ENCODE assay signal across 13 cellular contexts in genomic region chr11:2725367-2726300, GRCh38. TPM values are rescaled to one million over a fixed set of nuclear protein-coding genes. Genes with fewer than 3 reads are reported as not detected.
DNase-seq lines count a peak whose midpoint lies in the region; ATAC-seq and TF ChIP-seq lines count a peak whose summit lies in the region.
"Had no signal": no experiment of that assay in that cellular context is flagged by ENCODE, and none has a peak within 500 bp of the region (broad histone marks: within the 10 kb centered on the region; RNA-seq: fewer than 3 reads in every experiment).

No MANE protein-coding gene starts in this region.

- peak; percentile 58 for ATAC-seq in Right ventricle myocardium inferior

- H3K4me3 ChIP-seq in vagina (no peak overlapping the region), SK-N-SH (ENCODE audit: low read depth in 2 of 2, low read length in 1 of 2) (no peak overlapping the region)
- H3K4me3 ChIP-seq: PC-9, suprapubic skin had no signal

- WGBS in SK-N-SH (ENCODE audit: low lambda C conversion rate), result 69% methylated on average over 6 of the region's 27 CpGs

- H3K9ac ChIP-seq in SK-N-SH, result no peak overlapping the region

- peak overlapping the region; percentile 67 for H3K27ac ChIP-seq in vagina
- H3K27ac ChIP-seq in SK-N-SH (ENCODE audit: low read depth in 2 of 2, low read length in 1 of 2), result no peak overlapping the region
- H3K27ac ChIP-seq: PC-9, suprapubic skin had no signal

- H3K79me2 ChIP-seq in SK-N-SH (ENCODE audit: insufficient read depth), result no peaks in the 10 kb centered on the region

- H3K9me3 ChIP-seq in vagina, result no peaks in the 10 kb centered on the region
- no peaks in the 10 kb centered on the region for H3K9me3 ChIP-seq in SK-N-SH
- H3K9me3 ChIP-seq: suprapubic skin had no signal

- no peaks in the 10 kb centered on the region for H4K20me1 ChIP-seq in SK-N-SH (ENCODE audit: insufficient read depth)

- CTCF ChIA-PET in SK-N-SH (lab: Yijun Ruan, JAX), result interaction anchor here (0.7 to 3.4 kb wide), 5 partner anchors 8 to 193 kb away, joined by 3 to 10 read pairs (median 5); partner anchors contain the start of gene CDKN1C

- H3K4me2 ChIP-seq in SK-N-SH, result no peak overlapping the region
- H3K4me2 ChIP-seq: PC-9 had no signal

- intact Hi-C loops in Right ventricle myocardium inferior (cut with DNase I), result no loop called here
- intact Hi-C loops in cardiac septum (cut with DNase I), result no loop called here
- intact Hi-C loops in vagina (cut with DNase I), result no loop called here

- no peaks in the 10 kb centered on the region for H3K9me2 ChIP-seq in SK-N-SH

- no peaks in the 10 kb centered on the region for H3K36me3 Mint-ChIP-seq in nephron progenitor cell (ENCODE audit: low read depth)

- no peak for TF ChIP-seq POLR2A in vagina (IDR thresholded peaks at IDR 0.05)

- no peak for TF ChIP-seq RAD21 in SK-N-SH (IDR thresholded peaks at IDR 0.05; ENCODE audit: low read length)

- no peaks in the 10 kb centered on the region for H3K36me3 ChIP-seq in vagina
- H3K36me3 ChIP-seq in SK-N-SH (replicated peaks in 1 of 2; ENCODE audit: control insufficient read depth in 1 of 2, insufficient read depth in 2 of 2, low read length in 1 of 2), result no peaks in the 10 kb centered on the region
- H3K36me3 ChIP-seq: suprapubic skin had no signal

- H3K9me3 Mint-ChIP-seq in nephron progenitor cell, result no peaks in the 10 kb centered on the region

- POLR2A ChIA-PET in SK-N-SH (lab: Yijun Ruan, JAX), result interaction anchor here (1.4 kb wide), 1 partner anchor 11 kb away, joined by 3 read pairs; no protein-coding TSS in a partner anchor

- DNase-seq in Right ventricle myocardium inferior (ENCODE audit: missing footprints), result peak; percentile 84
- no peak for DNase-seq in cardiac septum (ENCODE audit: low spot score)
- peak; percentile 61 for DNase-seq in glomerular visceral epithelial cell (ENCODE audit: extremely low spot score)
- no peak for DNase-seq in nephron progenitor cell
- DNase-seq in vagina (ENCODE audit: extremely low spot score in 2 of 2), result no peak
- DNase-seq in SK-N-SH, result no peak
- no peak for DNase-seq in GM10266 (ENCODE audit: extremely low spot score)
- no peak for DNase-seq in activated effector memory CD4-positive, alpha-beta T cell treated with Interleukin-2 at 50 U/mL for 16 hours
- DNase-seq: 8988T; activated CD4-positive, alpha-beta T cell treated with anti-CD3 and anti-CD28 coated beads for 1 hour; activated T-cell treated with anti-CD3 and anti-CD28 coated beads, Interleukin-2, amount 50 U/mL, for 1 hour; PC-9 had no signal

- H3K4me3 Mint-ChIP-seq in nephron progenitor cell, result peak overlapping the region; percentile 68

- TF ChIP-seq EP300 in SK-N-SH (IDR thresholded peaks at IDR 0.05; ENCODE audit: borderline replicate concordance in 1 of 2, low read depth in 1 of 2, low read length in 1 of 2), result no peak

- peaks cover 20% of the 10 kb centered on the region for H3K4me1 ChIP-seq in vagina
- H3K4me1 ChIP-seq in SK-N-SH (ENCODE audit: control insufficient read depth in 1 of 2, insufficient read depth in 2 of 2, low read depth in 1 of 2, low read length in 1 of 2), result peaks cover 0 to 34% of the 10 kb centered on the region in 2 experiments; a peak in 1 of 4 replicates

- no peak for TF ChIP-seq CTCF in nephron progenitor cell (IDR thresholded peaks at IDR 0.05)
- TF ChIP-seq CTCF in vagina (IDR thresholded peaks at IDR 0.05), result no peak
- no peak for TF ChIP-seq CTCF in SK-N-SH (IDR thresholded peaks at IDR 0.05)
- no peak for TF ChIP-seq CTCF in GM10266 (IDR thresholded peaks at IDR 0.05; ENCODE audit: control insufficient read depth, insufficient read depth, low read depth, missing control alignments)

- H2AFZ ChIP-seq in SK-N-SH (ENCODE audit: low read depth), result no peak overlapping the region
- H2AFZ ChIP-seq: PC-9 had no signal

- peak overlapping the region; percentile 79 for H3K27ac Mint-ChIP-seq in nephron progenitor cell

- H3K27me3 Mint-ChIP-seq in nephron progenitor cell (ENCODE audit: low read depth, poor library complexity), result peaks cover 19% of the 10 kb centered on the region

- H3K27me3 ChIP-seq in vagina, result no peaks in the 10 kb centered on the region
- H3K27me3 ChIP-seq in SK-N-SH (ENCODE audit: insufficient read depth), result no peaks in the 10 kb centered on the region
- H3K27me3 ChIP-seq: suprapubic skin had no signal

- H3K4me1 Mint-ChIP-seq in nephron progenitor cell, result peaks cover 97% of the 10 kb centered on the region

- H3F3A ChIP-seq in SK-N-SH (replicated peaks; ENCODE audit: insufficient read depth), result no peaks in the 10 kb centered on the region

TF ChIP-seq in SK-N-SH, 30 proteins besides CTCF, POLR2A, EP300 and RAD21 (continues in another document):
- TF ChIP-seq RXRA (IDR thresholded peaks at IDR 0.05; ENCODE audit: borderline replicate concordance, low read depth) (no peak), JUND (IDR thresholded peaks at IDR 0.05) (no peak), TAF1 (IDR thresholded peaks at IDR 0.05; ENCODE audit: borderline replicate concordance, low read depth, low read length) (no peak), POLR2AphosphoS5 (IDR thresholded peaks at IDR 0.05; ENCODE audit: low read depth, low read length) (no peak), ELF1 (IDR thresholded peaks at IDR 0.05) (no peak), MEF2A (IDR thresholded peaks at IDR 0.05; ENCODE audit: borderline replicate concordance, low read depth) (no peak), NFIC (IDR thresholded peaks at IDR 0.05; ENCODE audit: borderline replicate concordance) (no peak), FOXJ3 (CRISPR knock-in tag; IDR thresholded peaks at IDR 0.05) (no peak), FOXM1 (IDR thresholded peaks at IDR 0.05; ENCODE audit: low read depth) (no peak), EZH2phosphoT487 (IDR thresholded peaks at IDR 0.05; ENCODE audit: borderline replicate concordance, low read depth) (no peak), GATA2 (CRISPR knock-in tag; IDR thresholded peaks at IDR 0.05) (no peak), MAX (IDR thresholded peaks at IDR 0.05; ENCODE audit: low read depth) (no peak), USF2 (IDR thresholded peaks at IDR 0.05; ENCODE audit: borderline replicate concordance, low read depth, low read length) (no peak), MXI1 (IDR thresholded peaks at IDR 0.05; ENCODE audit: low read depth, low read length) (no peak), YY1 (IDR thresholded peaks at IDR 0.05; ENCODE audit: low read depth) (no peak), REST (IDR thresholded peaks at IDR 0.05; ENCODE audit: low read depth, low read length) (no peak), ZBTB33 (IDR thresholded peaks at IDR 0.05; ENCODE audit: borderline replicate concordance, low read depth) (no peak)

RNA-seq across cellular contexts. Expression of gene KCNQ1OT1, which starts 25.8 kb away (rescaled TPM):
- 0.32 TPM for total RNA-seq in Right ventricle myocardium inferior
- 0.57 TPM for total RNA-seq in cardiac septum
- 3.4 TPM for total RNA-seq in vagina
- 0.03 and 0.05 TPM in 2 replicates for polyA plus RNA-seq in SK-N-SH (2012; rRNA removed)
- under 0.01 TPM in 2 replicates for polyA plus RNA-seq in SK-N-SH (2012; cell fraction: cytosol; rRNA removed)
- polyA plus RNA-seq in SK-N-SH (2012; cell fraction: nucleus; rRNA removed), result 0.23 and 0.37 TPM in 2 replicates

Comparison
In these comparisons a context has a peak if more than half of its experiments do, and no peak if none do; other contexts are left out.
1. DNase-seq: peak in Right ventricle myocardium inferior (single experiment) and glomerular visceral epithelial cell (single experiment); none in cardiac septum (single experiment), nephron progenitor cell (single experiment), vagina (0 of 2), SK-N-SH (single experiment), GM10266 (single experiment) and activated effector memory CD4-positive, alpha-beta T cell treated with Interleukin-2 at 50 U/mL for 16 hours (single experiment).